Comparison of ENCODE assay signal across 8 cellular contexts in genomic region chr21:43658769-43659135, GRCh38. TPM values are rescaled to one million over a fixed set of nuclear protein-coding genes. Genes with fewer than 3 reads are reported as not detected.
DNase-seq lines count a peak whose midpoint lies in the region; ATAC-seq and TF ChIP-seq lines count a peak whose summit lies in the region.

No MANE protein-coding gene starts in this region.

- no peak overlapping the region for H2BK20ac ChIP-seq in H9 (ENCODE audit: low read depth, low read length, poor library complexity, severe bottlenecking)

- no peaks in the 10 kb centered on the region for H3K27me3 ChIP-seq in H9 (ENCODE audit: insufficient read depth, low read length)

- no peak overlapping the region for H2BK15ac ChIP-seq in H9 (ENCODE audit: low read depth, low read length)

- H3K36me3 Mint-ChIP-seq in H9 (ENCODE audit: insufficient read depth in 1 of 3, low read depth in 3 of 3), result peaks cover 16 to 36% (median 23%) of the 10 kb centered on the region in 3 experiments
- H3K36me3 Mint-ChIP-seq in WTC11, result peaks cover 21% of the 10 kb centered on the region
- no peaks in the 10 kb centered on the region for H3K36me3 Mint-ChIP-seq in glutamatergic neuron (ENCODE audit: unreplicated experiment)

- H3K4ac ChIP-seq in H9 (ENCODE audit: low read depth, low read length), result no peak overlapping the region

- no peak overlapping the region for H3K23ac ChIP-seq in H9 (ENCODE audit: insufficient read length, low read depth, low read length)

- no peak overlapping the region for H3K27ac Mint-ChIP-seq in H9
- no peak overlapping the region for H3K27ac Mint-ChIP-seq in WTC11
- peak overlapping the region; percentile 86 for H3K27ac Mint-ChIP-seq in glutamatergic neuron (ENCODE audit: unreplicated experiment)

- no peak overlapping the region for H4K5ac ChIP-seq in H9 (ENCODE audit: insufficient read length, low read depth, low read length)

- H3K9me3 Mint-ChIP-seq in H9, result no peaks in the 10 kb centered on the region; a peak in 1 of 5 replicates
- H3K9me3 Mint-ChIP-seq in WTC11, result no peaks in the 10 kb centered on the region
- H3K9me3 Mint-ChIP-seq in glutamatergic neuron (ENCODE audit: unreplicated experiment), result peaks cover 4% of the 10 kb centered on the region

- no peak overlapping the region for H4K8ac ChIP-seq in H9 (replicated peaks; ENCODE audit: insufficient read length, low read depth, low read length)

- peaks cover 24% of the 10 kb centered on the region; the same call in 1 of the 2 replicates for H3K79me2 ChIP-seq in H9 (ENCODE audit: insufficient read depth, low read length)

- H3K79me1 ChIP-seq in H9 (ENCODE audit: insufficient read depth, low read depth, low read length, poor library complexity, severe bottlenecking), result no peaks in the 10 kb centered on the region

- intact Hi-C loops in sciatic nerve (cut with DNase I), result no loop called here

- no peak overlapping the region for H2BK120ac ChIP-seq in H9 (ENCODE audit: low read depth, low read length, poor library complexity, severe bottlenecking)

- no peak overlapping the region for H4K91ac ChIP-seq in H9 (ENCODE audit: insufficient read length, low read depth, low read length)

- no peak overlapping the region for H3K14ac ChIP-seq in H9 (ENCODE audit: insufficient read depth, low read length)

- peaks cover 6% of the 10 kb centered on the region for H3K23me2 ChIP-seq in H9 (ENCODE audit: insufficient read length, low read depth, low read length, poor library complexity, severe bottlenecking)

- ATAC-seq in WTC11 (no peak), sciatic nerve (peak; percentile 37), GM18505 (IDR thresholded peaks at IDR 0.05; ENCODE audit: unreplicated experiment) (no peak), HG03469 (IDR thresholded peaks at IDR 0.05; ENCODE audit: unreplicated experiment) (no peak)

- H3K27ac ChIP-seq in H9 (ENCODE audit: insufficient read length, low read depth, low read length), result no peak overlapping the region

- WGBS in H9 (ENCODE audit: extremely low coverage, insufficient read length, low lambda C conversion rate), result no CpG with 5 or more reads among the region's 23 CpGs

- H4K20me1 ChIP-seq in H9 (ENCODE audit: control insufficient read depth, insufficient read depth, insufficient read length), result no peaks in the 10 kb centered on the region

- H2BK12ac ChIP-seq in H9 (ENCODE audit: insufficient read length, low read depth, low read length), result no peak overlapping the region

- no peak overlapping the region for H2AK5ac ChIP-seq in H9 (ENCODE audit: insufficient read length, low read length)

- CTCF ChIA-PET in WTC11 (lab: Charles Lee), result no interaction called here

- H3K4me1 Mint-ChIP-seq in H9 (peaks cover 17 to 20% of the 10 kb centered on the region in 2 experiments), WTC11 (peaks cover 21% of the 10 kb centered on the region), glutamatergic neuron (ENCODE audit: low read depth, unreplicated experiment) (peaks cover 10% of the 10 kb centered on the region)

- peaks cover 1% of the 10 kb centered on the region for H3K27me3 Mint-ChIP-seq in H9 (ENCODE audit: low read depth)
- peaks cover 8% of the 10 kb centered on the region; the same call in 1 of the 2 replicates for H3K27me3 Mint-ChIP-seq in WTC11 (ENCODE audit: low read depth)
- H3K27me3 Mint-ChIP-seq in glutamatergic neuron (ENCODE audit: unreplicated experiment), result peaks cover 13% of the 10 kb centered on the region

- TF ChIP-seq CTCF in H9 (conservative IDR thresholded peaks at IDR 0.05) (no peak), WTC11 (IDR thresholded peaks at IDR 0.05) (no peak), glutamatergic neuron (IDR thresholded peaks at IDR 0.05; ENCODE audit: partially characterized antibody, unreplicated experiment) (no peak)

- H3K18ac ChIP-seq in H9 (ENCODE audit: insufficient read length, low read depth, low read length), result no peak overlapping the region

- POLR2A ChIA-PET in WTC11 (lab: Charles Lee), result interaction anchor here (0.8 kb wide), 1 partner anchor 817 kb away, joined by 3 read pairs; no protein-coding TSS in a partner anchor

- no peaks in the 10 kb centered on the region for H3K9me3 ChIP-seq in H9 (ENCODE audit: control insufficient read depth, low read depth, low read length)

- H2AFZ ChIP-seq in H9 (ENCODE audit: low read length), result no peak overlapping the region

- H3K4me1 ChIP-seq in H9 (ENCODE audit: insufficient read depth, low read length), result no peaks in the 10 kb centered on the region

- no peak overlapping the region for H3T11ph ChIP-seq in H9 (ENCODE audit: low read length)

- DNase-seq in H9 (no peak), WTC11 (ENCODE audit: low spot score) (no peak), glutamatergic neuron (no peak), sciatic nerve (ENCODE audit: low spot score) (peak; percentile 63), middle frontal gyrus (ENCODE audit: extremely low spot score, low spot score) (no peak), NCI-H345 treated with DMSO at 0.1 percent for 48 hours (lab: John Stamatoyannopoulos, UW; ENCODE audit: unreplicated experiment) (no peak)

- no peak overlapping the region for H3K9ac ChIP-seq in H9 (ENCODE audit: extremely low read depth, insufficient read length, low read length)

- H2BK5ac ChIP-seq in H9 (ENCODE audit: insufficient read length, low read length), result no peak overlapping the region

- TF ChIP-seq POLR2A in GM18505 (IDR thresholded peaks at IDR 0.05; ENCODE audit: borderline replicate concordance, extremely low read depth, insufficient read depth, insufficient read length), result no peak

- H3K4me3 Mint-ChIP-seq in H9 (peak overlapping the region; percentile 56 to 74), WTC11 (peak overlapping the region; percentile 52), glutamatergic neuron (ENCODE audit: unreplicated experiment) (peak overlapping the region; percentile 34)

- H3K4me2 ChIP-seq in H9 (ENCODE audit: insufficient read depth, insufficient read length, low read length), result no peak overlapping the region

- H3K56ac ChIP-seq in H9 (ENCODE audit: insufficient read length, low read depth, low read length), result no peak overlapping the region

TF ChIP-seq in WTC11, 78 proteins besides CTCF, POLR2A, EP300 and RAD21 (continues in another document):
- TF ChIP-seq KAT7 (CRISPR knock-in tag; IDR thresholded peaks at IDR 0.05; ENCODE audit: borderline replicate concordance) (no peak), ZNF121 (CRISPR knock-in tag; IDR thresholded peaks at IDR 0.05) (no peak), IRF2 (CRISPR knock-in tag; IDR thresholded peaks at IDR 0.05; ENCODE audit: borderline replicate concordance, low read depth) (no peak)
- TF ChIP-seq, protein P1, sequence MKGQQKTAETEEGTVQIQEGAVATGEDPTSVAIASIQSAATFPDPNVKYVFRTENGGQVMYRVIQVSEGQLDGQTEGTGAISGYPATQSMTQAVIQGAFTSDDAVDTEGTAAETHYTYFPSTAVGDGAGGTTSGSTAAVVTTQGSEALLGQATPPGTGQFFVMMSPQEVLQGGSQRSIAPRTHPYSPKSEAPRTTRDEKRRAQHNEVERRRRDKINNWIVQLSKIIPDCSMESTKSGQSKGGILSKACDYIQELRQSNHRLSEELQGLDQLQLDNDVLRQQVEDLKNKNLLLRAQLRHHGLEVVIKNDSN (CRISPR knock-in tag; IDR thresholded peaks at IDR 0.05), result no peak
- TF ChIP-seq, protein P2, sequence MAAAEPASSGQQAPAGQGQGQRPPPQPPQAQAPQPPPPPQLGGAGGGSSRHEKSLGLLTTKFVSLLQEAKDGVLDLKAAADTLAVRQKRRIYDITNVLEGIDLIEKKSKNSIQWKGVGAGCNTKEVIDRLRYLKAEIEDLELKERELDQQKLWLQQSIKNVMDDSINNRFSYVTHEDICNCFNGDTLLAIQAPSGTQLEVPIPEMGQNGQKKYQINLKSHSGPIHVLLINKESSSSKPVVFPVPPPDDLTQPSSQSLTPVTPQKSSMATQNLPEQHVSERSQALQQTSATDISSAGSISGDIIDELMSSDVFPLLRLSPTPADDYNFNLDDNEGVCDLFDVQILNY (CRISPR knock-in tag; IDR thresholded peaks at IDR 0.05), result no peak
- TF ChIP-seq, protein P3, sequence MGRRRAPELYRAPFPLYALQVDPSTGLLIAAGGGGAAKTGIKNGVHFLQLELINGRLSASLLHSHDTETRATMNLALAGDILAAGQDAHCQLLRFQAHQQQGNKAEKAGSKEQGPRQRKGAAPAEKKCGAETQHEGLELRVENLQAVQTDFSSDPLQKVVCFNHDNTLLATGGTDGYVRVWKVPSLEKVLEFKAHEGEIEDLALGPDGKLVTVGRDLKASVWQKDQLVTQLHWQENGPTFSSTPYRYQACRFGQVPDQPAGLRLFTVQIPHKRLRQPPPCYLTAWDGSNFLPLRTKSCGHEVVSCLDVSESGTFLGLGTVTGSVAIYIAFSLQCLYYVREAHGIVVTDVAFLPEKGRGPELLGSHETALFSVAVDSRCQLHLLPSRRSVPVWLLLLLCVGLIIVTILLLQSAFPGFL (CRISPR knock-in tag; IDR thresholded peaks at IDR 0.05; ENCODE audit: borderline replicate concordance), result no peak
- TF ChIP-seq, protein P4, sequence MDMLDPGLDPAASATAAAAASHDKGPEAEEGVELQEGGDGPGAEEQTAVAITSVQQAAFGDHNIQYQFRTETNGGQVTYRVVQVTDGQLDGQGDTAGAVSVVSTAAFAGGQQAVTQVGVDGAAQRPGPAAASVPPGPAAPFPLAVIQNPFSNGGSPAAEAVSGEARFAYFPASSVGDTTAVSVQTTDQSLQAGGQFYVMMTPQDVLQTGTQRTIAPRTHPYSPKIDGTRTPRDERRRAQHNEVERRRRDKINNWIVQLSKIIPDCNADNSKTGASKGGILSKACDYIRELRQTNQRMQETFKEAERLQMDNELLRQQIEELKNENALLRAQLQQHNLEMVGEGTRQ (CRISPR knock-in tag; IDR thresholded peaks at IDR 0.05), result no peak

RNA-seq across cellular contexts. Expression of gene HSF2BP, which starts 0.5 kb away (rescaled TPM):
- total RNA-seq in H9 (2021) (1.5 and 1.7 TPM in 2 replicates), WTC11 (2021) (1.1 to 1.3 TPM (median 1.2 TPM) in 3 replicates), glutamatergic neuron (ENCODE audit: unreplicated experiment) (1.0 TPM), sciatic nerve (1.8 TPM)

RNA-seq across cellular contexts. Expression of gene RRP1B, which starts 0.6 kb away (rescaled TPM):
- total RNA-seq in H9 (2021), result 94.6 and 96.6 TPM in 2 replicates
- total RNA-seq in WTC11 (2021), result 62.2 to 74.9 TPM (median 64.0 TPM) in 3 replicates
- total RNA-seq in glutamatergic neuron (ENCODE audit: unreplicated experiment), result 41.2 TPM
- total RNA-seq in sciatic nerve, result 18.1 TPM
